Comparison of ENCODE assay signal across 8 cellular contexts in the genomic region with DNA sequence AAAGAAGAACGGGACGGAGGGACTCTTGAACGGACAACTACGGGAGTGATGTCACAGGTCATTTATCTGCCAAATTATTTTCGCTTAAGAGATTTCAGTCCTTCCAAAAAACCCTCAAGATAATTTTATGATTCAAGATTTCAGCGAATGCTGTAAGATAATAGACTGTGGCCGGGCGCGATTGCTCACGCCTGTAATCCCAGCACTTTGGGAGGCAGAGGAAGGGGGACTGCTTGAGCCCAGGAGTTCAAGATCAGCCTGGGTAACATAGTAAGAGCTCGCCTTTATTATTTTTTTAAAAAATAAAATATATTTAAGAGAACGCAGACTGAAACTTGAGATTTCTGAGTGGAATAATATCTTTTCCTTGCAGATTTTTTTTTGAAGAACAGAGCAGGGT. TPM values are rescaled to one million over a fixed set of nuclear protein-coding genes. Genes with fewer than 3 reads are reported as not detected.
A peak's percentile ranks its signal among the peaks of the same experiment; 100 is the strongest.
DNase-seq lines count a peak whose midpoint lies in the region; ATAC-seq, FAIRE-seq and TF ChIP-seq lines count a peak whose summit lies in the region.

No MANE protein-coding gene starts in this region.

- H3K9me3 ChIP-seq in psoas muscle, result no peaks in the 10 kb centered on the region

- no peak for FAIRE-seq in GM12891 (lab: Jason Lieb, UNC)

- peak; percentile 11 for ATAC-seq in GM18505 (IDR thresholded peaks at IDR 0.05; ENCODE audit: unreplicated experiment)
- peak; percentile 7 for ATAC-seq in HG02840 (IDR thresholded peaks at IDR 0.05; ENCODE audit: low FRiP score, unreplicated experiment)
- peak; percentile 70 for ATAC-seq in SK-N-SH treated with all-trans-retinoic acid at 6 μM for 48 hours
- peak; percentile 29 to 63 (median 41) for ATAC-seq in psoas muscle

- DNase-seq in fibroblast of the aortic adventitia (ENCODE audit: low read depth) (peak; percentile 56), psoas muscle (no peak), GM12891 (ENCODE audit: insufficient read length, low spot score) (no peak)
- no peak for DNase-seq in stimulated activated CD4-positive, alpha-beta T cell treated with anti-CD3 and anti-CD28 coated beads, Interleukin-4, amount 100 ng/mL, for 24 hours
- DNase-seq in stimulated activated CD4-positive, alpha-beta T cell treated with anti-CD3 and anti-CD28 coated beads, Interleukin-4, amount 100 ng/mL, for 1 hour, result no peak

- H3K36me3 ChIP-seq in psoas muscle (ENCODE audit: insufficient read depth in 1 of 2, low read depth in 1 of 2), result no peaks in the 10 kb centered on the region

- 4 to 10% (median 7%) methylated on average over 12 of the region's 12 CpGs for WGBS in psoas muscle, 3 donors

- H3K4me1 ChIP-seq in psoas muscle, result no peaks in the 10 kb centered on the region

- H3K4me3 ChIP-seq in fibroblast of the aortic adventitia (ENCODE audit: low read depth, low read length) (peak overlapping the region; percentile 84), psoas muscle (peak overlapping the region; percentile 94)

- TF ChIP-seq POLR2A in GM18505 (IDR thresholded peaks at IDR 0.05; ENCODE audit: borderline replicate concordance, extremely low read depth, insufficient read depth, insufficient read length), result no peak
- no peak for TF ChIP-seq POLR2A in GM12891 (IDR thresholded peaks at IDR 0.05; ENCODE audit: low read depth, low read length)

- TF ChIP-seq CTCF in fibroblast of the aortic adventitia (IDR thresholded peaks at IDR 0.05; ENCODE audit: insufficient read depth, low read length) (no peak), psoas muscle (IDR thresholded peaks at IDR 0.05) (no peak)

- no peaks in the 10 kb centered on the region for H3K27me3 ChIP-seq in psoas muscle (ENCODE audit: insufficient read depth in 3 of 3, low read length in 2 of 3)

- H3K27ac ChIP-seq in psoas muscle, result peak overlapping the region; percentile 90

- intact Hi-C loops in psoas muscle (cut with DNase I), result no loop called here

TF ChIP-seq in SK-N-SH treated with all-trans-retinoic acid at 6 μM for 48 hours, 23 proteins besides CTCF, POLR2A, EP300 and RAD21:
- no peak for TF ChIP-seq CSDC2 (CRISPR knock-in tag; IDR thresholded peaks at IDR 0.05)
- TF ChIP-seq ZNF565 (CRISPR knock-in tag; conservative IDR thresholded peaks at IDR 0.05; ENCODE audit: low read depth), result no peak
- no peak for TF ChIP-seq TCF4 (CRISPR knock-in tag; IDR thresholded peaks at IDR 0.05; ENCODE audit: borderline replicate concordance)
- TF ChIP-seq, protein P1, sequence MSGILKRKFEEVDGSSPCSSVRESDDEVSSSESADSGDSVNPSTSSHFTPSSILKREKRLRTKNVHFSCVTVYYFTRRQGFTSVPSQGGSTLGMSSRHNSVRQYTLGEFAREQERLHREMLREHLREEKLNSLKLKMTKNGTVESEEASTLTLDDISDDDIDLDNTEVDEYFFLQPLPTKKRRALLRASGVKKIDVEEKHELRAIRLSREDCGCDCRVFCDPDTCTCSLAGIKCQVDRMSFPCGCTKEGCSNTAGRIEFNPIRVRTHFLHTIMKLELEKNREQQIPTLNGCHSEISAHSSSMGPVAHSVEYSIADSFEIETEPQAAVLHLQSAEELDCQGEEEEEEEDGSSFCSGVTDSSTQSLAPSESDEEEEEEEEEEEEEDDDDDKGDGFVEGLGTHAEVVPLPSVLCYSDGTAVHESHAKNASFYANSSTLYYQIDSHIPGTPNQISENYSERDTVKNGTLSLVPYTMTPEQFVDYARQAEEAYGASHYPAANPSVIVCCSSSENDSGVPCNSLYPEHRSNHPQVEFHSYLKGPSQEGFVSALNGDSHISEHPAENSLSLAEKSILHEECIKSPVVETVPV (CRISPR knock-in tag; IDR thresholded peaks at IDR 0.05), result no peak
- TF ChIP-seq ESRRG (CRISPR knock-in tag; IDR thresholded peaks at IDR 0.05), result no peak
- TF ChIP-seq, protein P2, sequence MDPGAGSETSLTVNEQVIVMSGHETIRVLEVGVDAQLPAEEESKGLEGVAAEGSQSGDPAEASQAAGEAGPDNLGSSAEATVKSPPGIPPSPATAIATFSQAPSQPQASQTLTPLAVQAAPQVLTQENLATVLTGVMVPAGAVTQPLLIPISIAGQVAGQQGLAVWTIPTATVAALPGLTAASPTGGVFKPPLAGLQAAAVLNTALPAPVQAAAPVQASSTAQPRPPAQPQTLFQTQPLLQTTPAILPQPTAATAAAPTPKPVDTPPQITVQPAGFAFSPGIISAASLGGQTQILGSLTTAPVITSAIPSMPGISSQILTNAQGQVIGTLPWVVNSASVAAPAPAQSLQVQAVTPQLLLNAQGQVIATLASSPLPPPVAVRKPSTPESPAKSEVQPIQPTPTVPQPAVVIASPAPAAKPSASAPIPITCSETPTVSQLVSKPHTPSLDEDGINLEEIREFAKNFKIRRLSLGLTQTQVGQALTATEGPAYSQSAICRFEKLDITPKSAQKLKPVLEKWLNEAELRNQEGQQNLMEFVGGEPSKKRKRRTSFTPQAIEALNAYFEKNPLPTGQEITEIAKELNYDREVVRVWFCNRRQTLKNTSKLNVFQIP (CRISPR knock-in tag; IDR thresholded peaks at IDR 0.05; ENCODE audit: borderline replicate concordance, low read depth), result no peak
- TF ChIP-seq ISL1 (CRISPR knock-in tag; IDR thresholded peaks at IDR 0.05), result no peak
- no peak for TF ChIP-seq TOX (CRISPR knock-in tag; IDR thresholded peaks at IDR 0.05; ENCODE audit: borderline replicate concordance)

TF ChIP-seq in GM12891, 5 proteins besides CTCF, POLR2A, EP300 and RAD21:
- TF ChIP-seq POU2F2 (IDR thresholded peaks at IDR 0.05; ENCODE audit: low read depth, low read length) (no peak), PAX5 (IDR thresholded peaks at IDR 0.05; ENCODE audit: insufficient read depth, low read length, severe bottlenecking) (no peak), TAF1 (IDR thresholded peaks at IDR 0.05; ENCODE audit: low read depth, low read length) (no peak), SPI1 (IDR thresholded peaks at IDR 0.05; ENCODE audit: low read depth, low read length) (no peak), POLR2AphosphoS5 (IDR thresholded peaks at IDR 0.05; ENCODE audit: low read depth, low read length) (no peak)

RNA-seq across cellular contexts. Expression of a gene that starts 0.6 kb away (rescaled TPM):
- total RNA-seq in fibroblast of the aortic adventitia (ENCODE audit: low replicate concordance) (33.9 and 49.3 TPM in 2 replicates), psoas muscle (10 to 100 TPM; 21.6 to 41.4 (median 27.8) TPM)
- 10 to 100 TPM; 28.1 to 51.2 (median 30.5) TPM for polyA plus RNA-seq in psoas muscle
- 19.0 TPM for polyA plus RNA-seq in GM12891 (2012; ENCODE audit: low read depth, missing spikeins)

RNA-seq across cellular contexts. Expression of a gene that starts 5.9 kb away (rescaled TPM):
- total RNA-seq in fibroblast of the aortic adventitia (ENCODE audit: low replicate concordance) (47.9 and 50.9 TPM in 2 replicates), psoas muscle (10 to 100 TPM; 26.3 to 39.9 (median 34.4) TPM)
- 10 to 100 TPM; 27.6 to 45.1 (median 42.3) TPM for polyA plus RNA-seq in psoas muscle
- polyA plus RNA-seq in GM12891 (2012; ENCODE audit: low read depth, missing spikeins), result 24.4 TPM

RNA-seq across cellular contexts. Expression of a gene that starts 25.9 kb away (rescaled TPM):
- total RNA-seq in fibroblast of the aortic adventitia (ENCODE audit: low replicate concordance) (25.9 and 35.2 TPM in 2 replicates), psoas muscle (10 to 100 TPM; 17.8 to 22.2 (median 19.2) TPM)
- polyA plus RNA-seq in psoas muscle, result 10 to 100 TPM in 1 of 3 donors, 1 to 10 TPM in 2; 5.7 to 16.0 (median 6.8) TPM
- polyA plus RNA-seq in GM12891 (2012; ENCODE audit: low read depth, missing spikeins), result 3.8 TPM

RNA-seq across cellular contexts. Expression of a gene that starts 54.9 kb away (rescaled TPM):
- 172 and 232 TPM in 2 replicates for total RNA-seq in fibroblast of the aortic adventitia (ENCODE audit: low replicate concordance)
- 100 to 1,000 TPM; 128 to 142 (median 138) TPM for total RNA-seq in psoas muscle
- 100 to 1,000 TPM; 124 to 251 (median 157) TPM for polyA plus RNA-seq in psoas muscle
- polyA plus RNA-seq in GM12891 (2012; ENCODE audit: low read depth, missing spikeins), result 289 TPM

Comparison
In these comparisons a context has a peak if more than half of its experiments do, and no peak if none do; other contexts are left out.
1. ATAC-seq: peak in every context shown above with its lines; median percentile 70 in SK-N-SH treated with all-trans-retinoic acid at 6 μM for 48 hours; 41 in psoas muscle; 11 in GM18505; 7 in HG02840.